Comparison of ENCODE assay signal across 7 cellular contexts in genomic region chr2:44087037-44087713, GRCh38.
DNase-seq lines count a peak whose midpoint lies in the region; ATAC-seq, FAIRE-seq and TF ChIP-seq lines count a peak whose summit lies in the region.

No MANE protein-coding gene starts in this region.

- H3K27ac ChIP-seq in small intestine (ENCODE audit: low read depth in 1 of 2, low read length in 1 of 2) = peak overlapping the region; percentile 35 to 41

- TF ChIP-seq POLR2A in GM18505 (IDR thresholded peaks at IDR 0.05; ENCODE audit: borderline replicate concordance, extremely low read depth, insufficient read depth, insufficient read length) = no peak

- H3K4me3 ChIP-seq in cardiac fibroblast (replicated peaks in 1 of 2; ENCODE audit: low read depth in 2 of 2, low read length in 2 of 2) = peak overlapping the region; percentile 25 to 31
- peak overlapping the region in 1 of 2 donors; percentile 39 for H3K4me3 ChIP-seq in small intestine (ENCODE audit: low read depth in 1 of 2, low read length in 2 of 2)

- peaks cover 0 to 3% of the 10 kb centered on the region in 2 donors for H3K4me1 ChIP-seq in small intestine (ENCODE audit: control insufficient read depth in 2 of 2, insufficient read depth in 1 of 2, low read depth in 1 of 2, low read length in 1 of 2)

- peak overlapping the region; percentile 62 for H3K4me3 Mint-ChIP-seq in WTC11

- POLR2A ChIA-PET in WTC11 (lab: Charles Lee) = interaction anchor here (0.5 to 1.2 kb wide), 2 partner anchors 10 to 81 kb away, joined by 3 to 8 read pairs; partner anchors contain the start of gene PPM1B

- peak; percentile 92 for TF ChIP-seq CTCF in WTC11 (IDR thresholded peaks at IDR 0.05)
- peak; percentile 95 for TF ChIP-seq CTCF in cardiac fibroblast (IDR thresholded peaks at IDR 0.05; ENCODE audit: low read depth, low read length)

- H3K27me3 ChIP-seq in small intestine (ENCODE audit: control insufficient read depth in 2 of 2, insufficient read depth in 2 of 2, low read length in 2 of 2) = no peaks in the 10 kb centered on the region

- H3K4me1 Mint-ChIP-seq in WTC11 = peaks cover 44% of the 10 kb centered on the region

- peak; percentile 86 for DNase-seq in NCI-H2196 (lab: John Stamatoyannopoulos, UW; ENCODE audit: unreplicated experiment)
- DNase-seq in WTC11 (ENCODE audit: low spot score) = peak; percentile 94
- DNase-seq in cardiac fibroblast (ENCODE audit: low read depth in 2 of 2) = peak; percentile 82 to 83
- peak; percentile 95 for DNase-seq in inferior parietal cortex (ENCODE audit: extremely low spot score)
- peak; percentile 83 for DNase-seq in small intestine

- no peaks in the 10 kb centered on the region for H3K9me3 ChIP-seq in small intestine (ENCODE audit: control insufficient read depth, low read depth)

- H3K36me3 ChIP-seq in small intestine (ENCODE audit: control insufficient read depth in 2 of 2, insufficient read depth in 2 of 2, low read length in 2 of 2) = no peaks in the 10 kb centered on the region

- ATAC-seq in GM18505 (IDR thresholded peaks at IDR 0.05; ENCODE audit: unreplicated experiment) (peak; percentile 59), HG03095 (IDR thresholded peaks at IDR 0.05; ENCODE audit: unreplicated experiment) (peak; percentile 71), WTC11 (peak; percentile 87)

- H3K27ac Mint-ChIP-seq in WTC11 = peak overlapping the region; percentile 92

- H3K9me3 Mint-ChIP-seq in WTC11 = no peaks in the 10 kb centered on the region

- no peak for FAIRE-seq in small intestine (lab: Jason Lieb, UNC)

- no peaks in the 10 kb centered on the region for H3K27me3 Mint-ChIP-seq in WTC11 (ENCODE audit: low read depth)

- 4 to 12% (median 10%) methylated on average over 28 to 29 of the region's 29 CpGs for WGBS in small intestine, 3 donors

- H3K36me3 Mint-ChIP-seq in WTC11 = no peaks in the 10 kb centered on the region

- CTCF ChIA-PET in WTC11 (lab: Charles Lee) = interaction anchor here (0.6 to 2.1 kb wide), 40 partner anchors 9 to 927 kb away, joined by 3 to 15 read pairs (median 4); partner anchors contain the start of genes CAMKMT and PREPL

TF ChIP-seq in WTC11, 78 proteins besides CTCF, POLR2A, EP300 and RAD21 (continues in another document):
- TF ChIP-seq NR2C2 (CRISPR knock-in tag; IDR thresholded peaks at IDR 0.05) (no peak), GTF2I (CRISPR knock-in tag; conservative IDR thresholded peaks at IDR 0.05) (peak; percentile 65; the same call in 1 of the 2 replicates), ETV6 (CRISPR knock-in tag; IDR thresholded peaks at IDR 0.05) (peak; percentile 63; the same call in 1 of the 2 replicates), IRF1 (CRISPR knock-in tag; IDR thresholded peaks at IDR 0.05) (no peak), ZNF121 (CRISPR knock-in tag; IDR thresholded peaks at IDR 0.05) (peak; percentile 96), E2F5 (CRISPR knock-in tag; IDR thresholded peaks at IDR 0.05) (no peak; the same call in 1 of the 2 replicates), TEAD1 (CRISPR knock-in tag; IDR thresholded peaks at IDR 0.05) (no peak), FOXP4 (CRISPR knock-in tag; IDR thresholded peaks at IDR 0.05) (peak; percentile 70; the same call in 1 of the 2 replicates), CREM (CRISPR knock-in tag; IDR thresholded peaks at IDR 0.05) (peak; percentile 88), FOXK1 (CRISPR knock-in tag; IDR thresholded peaks at IDR 0.05) (peak; percentile 96), CREB1 (CRISPR knock-in tag; IDR thresholded peaks at IDR 0.05) (no peak), ZNF671 (CRISPR knock-in tag; IDR thresholded peaks at IDR 0.05) (no peak), JUN (CRISPR knock-in tag; IDR thresholded peaks at IDR 0.05) (no peak), SMAD3 (CRISPR knock-in tag; IDR thresholded peaks at IDR 0.05; ENCODE audit: borderline replicate concordance) (no peak), ZNF512 (CRISPR knock-in tag; IDR thresholded peaks at IDR 0.05; ENCODE audit: borderline replicate concordance) (no peak), JAZF1 (CRISPR knock-in tag; IDR thresholded peaks at IDR 0.05) (no peak), CBFB (CRISPR knock-in tag; IDR thresholded peaks at IDR 0.05; ENCODE audit: low read depth) (no peak), ZBTB21 (CRISPR knock-in tag; IDR thresholded peaks at IDR 0.05; ENCODE audit: borderline replicate concordance) (no peak)
- TF ChIP-seq, protein P1, sequence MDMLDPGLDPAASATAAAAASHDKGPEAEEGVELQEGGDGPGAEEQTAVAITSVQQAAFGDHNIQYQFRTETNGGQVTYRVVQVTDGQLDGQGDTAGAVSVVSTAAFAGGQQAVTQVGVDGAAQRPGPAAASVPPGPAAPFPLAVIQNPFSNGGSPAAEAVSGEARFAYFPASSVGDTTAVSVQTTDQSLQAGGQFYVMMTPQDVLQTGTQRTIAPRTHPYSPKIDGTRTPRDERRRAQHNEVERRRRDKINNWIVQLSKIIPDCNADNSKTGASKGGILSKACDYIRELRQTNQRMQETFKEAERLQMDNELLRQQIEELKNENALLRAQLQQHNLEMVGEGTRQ (CRISPR knock-in tag; IDR thresholded peaks at IDR 0.05) = no peak
- TF ChIP-seq, protein P2, sequence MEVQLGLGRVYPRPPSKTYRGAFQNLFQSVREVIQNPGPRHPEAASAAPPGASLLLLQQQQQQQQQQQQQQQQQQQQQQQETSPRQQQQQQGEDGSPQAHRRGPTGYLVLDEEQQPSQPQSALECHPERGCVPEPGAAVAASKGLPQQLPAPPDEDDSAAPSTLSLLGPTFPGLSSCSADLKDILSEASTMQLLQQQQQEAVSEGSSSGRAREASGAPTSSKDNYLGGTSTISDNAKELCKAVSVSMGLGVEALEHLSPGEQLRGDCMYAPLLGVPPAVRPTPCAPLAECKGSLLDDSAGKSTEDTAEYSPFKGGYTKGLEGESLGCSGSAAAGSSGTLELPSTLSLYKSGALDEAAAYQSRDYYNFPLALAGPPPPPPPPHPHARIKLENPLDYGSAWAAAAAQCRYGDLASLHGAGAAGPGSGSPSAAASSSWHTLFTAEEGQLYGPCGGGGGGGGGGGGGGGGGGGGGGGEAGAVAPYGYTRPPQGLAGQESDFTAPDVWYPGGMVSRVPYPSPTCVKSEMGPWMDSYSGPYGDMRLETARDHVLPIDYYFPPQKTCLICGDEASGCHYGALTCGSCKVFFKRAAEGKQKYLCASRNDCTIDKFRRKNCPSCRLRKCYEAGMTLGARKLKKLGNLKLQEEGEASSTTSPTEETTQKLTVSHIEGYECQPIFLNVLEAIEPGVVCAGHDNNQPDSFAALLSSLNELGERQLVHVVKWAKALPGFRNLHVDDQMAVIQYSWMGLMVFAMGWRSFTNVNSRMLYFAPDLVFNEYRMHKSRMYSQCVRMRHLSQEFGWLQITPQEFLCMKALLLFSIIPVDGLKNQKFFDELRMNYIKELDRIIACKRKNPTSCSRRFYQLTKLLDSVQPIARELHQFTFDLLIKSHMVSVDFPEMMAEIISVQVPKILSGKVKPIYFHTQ (CRISPR knock-in tag; IDR thresholded peaks at IDR 0.05) = no peak
